Comparison of ENCODE assay signal across 15 cellular contexts in genomic region chr7:134866581-134866980, GRCh38.
DNase-seq lines count a peak whose midpoint lies in the region; ATAC-seq, FAIRE-seq and TF ChIP-seq lines count a peak whose summit lies in the region.
"Had no signal": no experiment of that assay in that cellular context is flagged by ENCODE, and none has a peak within 500 bp of the region (broad histone marks: within the 10 kb centered on the region; RNA-seq: fewer than 3 reads in every experiment).

No MANE protein-coding gene starts in this region.

- H3K4me2 ChIP-seq in HepG2 (ENCODE audit: low read depth, low read length): no peak overlapping the region

- FAIRE-seq in HepG2 (lab: Jason Lieb, UNC) (no peak), pancreas (lab: Jason Lieb, UNC) (no peak)
- FAIRE-seq: colon, GM18507, urothelium cell line had no signal

- TF ChIP-seq CTCF in right lobe of liver (IDR thresholded peaks at IDR 0.05): no peak
- TF ChIP-seq CTCF in HepG2 (CRISPR knock-in tag; IDR thresholded peaks at IDR 0.05): no peak
- no peak for TF ChIP-seq CTCF in foreskin fibroblast (IDR thresholded peaks at IDR 0.05; ENCODE audit: low read depth, low read length)
- TF ChIP-seq CTCF in osteocyte (IDR thresholded peaks at IDR 0.05): no peak
- TF ChIP-seq CTCF in pancreas (IDR thresholded peaks at IDR 0.05): no peak

- POLR2A ChIA-PET in HepG2 (lab: Yijun Ruan, JAX): no interaction called here

- no peak overlapping the region for H3K9ac ChIP-seq in HepG2 (ENCODE audit: insufficient read depth, low read depth, low read length)

- H3K36me3 ChIP-seq in right lobe of liver (no peaks in the 10 kb centered on the region), HepG2 (replicated peaks in 1 of 2; ENCODE audit: control insufficient read depth in 1 of 2, insufficient read depth in 2 of 2, low read length in 2 of 2) (no peaks in the 10 kb centered on the region), pancreas (no peaks in the 10 kb centered on the region)

- no peak overlapping the region for H3K27ac ChIP-seq in right lobe of liver
- no peak overlapping the region for H3K27ac ChIP-seq in HepG2 (ENCODE audit: extremely low read length, insufficient read depth, low read length)
- H3K27ac ChIP-seq in pancreas: no peak overlapping the region

- 65% methylated on average over 7 of the region's 7 CpGs for WGBS in right lobe of liver (ENCODE audit: insufficient coverage, low coverage, low lambda C conversion rate, missing lambda C conversion rate)
- 60% methylated on average over 7 of the region's 7 CpGs for WGBS in HepG2 (ENCODE audit: low lambda C conversion rate)
- WGBS in pancreas, 2 donors: 65 to 66% methylated on average over 7 of the region's 7 CpGs

- intact Hi-C loops in right lobe of liver (cut with DNase I) (no loop called here), HepG2 (cut with micrococcal nuclease; ENCODE audit: unreplicated experiment) (no loop called here), pancreas (cut with DNase I) (no loop called here)

- H3K36me3 Mint-ChIP-seq in osteocyte (ENCODE audit: unreplicated experiment): peaks cover 40% of the 10 kb centered on the region
- H3K36me3 Mint-ChIP-seq: naive B cell had no signal

- CTCF ChIA-PET in HepG2 (lab: Yijun Ruan, JAX; ENCODE audit: low intra/inter-chr PET ratio, low total read pairs): no interaction called here

- H3K9me3 ChIP-seq in right lobe of liver: no peaks in the 10 kb centered on the region
- no peaks in the 10 kb centered on the region for H3K9me3 ChIP-seq in HepG2 (ENCODE audit: low read length)
- H3K9me3 ChIP-seq in pancreas: no peaks in the 10 kb centered on the region

- in situ Hi-C loops in HepG2 (cut with HindIII; ENCODE audit: extremely low pct_ligation_motif_present, low pct_unique_long_range_greater_than_20kb): no loop called here

- H3K79me2 ChIP-seq in HepG2 (ENCODE audit: insufficient read depth, low read length): no peaks in the 10 kb centered on the region

- H3K27ac Mint-ChIP-seq in osteocyte (ENCODE audit: unreplicated experiment): peak overlapping the region; percentile 89

- H3K4me1 Mint-ChIP-seq in osteocyte (ENCODE audit: unreplicated experiment): peaks cover 76% of the 10 kb centered on the region
- H3K4me1 Mint-ChIP-seq: naive B cell had no signal

- H3K9me3 Mint-ChIP-seq in osteocyte (ENCODE audit: unreplicated experiment): no peaks in the 10 kb centered on the region
- H3K9me3 Mint-ChIP-seq: activated T-cell treated with anti-CD3 and anti-CD28 coated beads, Interleukin-2, amount 50 U/mL, for 4 hours; naive B cell had no signal

- peak overlapping the region; percentile 61 for H3K4me3 Mint-ChIP-seq in osteocyte (ENCODE audit: unreplicated experiment)
- H3K4me3 Mint-ChIP-seq: activated T-cell treated with anti-CD3 and anti-CD28 coated beads, Interleukin-2, amount 50 U/mL, for 4 hours; naive B cell had no signal

- no peak for DNase-seq in right lobe of liver
- DNase-seq in HepG2 (ENCODE audit: low spot score): no peak
- DNase-seq in foreskin fibroblast: peak; percentile 34 to 64
- no peak for DNase-seq in osteocyte (ENCODE audit: extremely low spot score, unreplicated experiment)
- DNase-seq in activated naive CD4-positive, alpha-beta T cell (lab: John Stamatoyannopoulos, UW): no peak
- no peak for DNase-seq in pancreas
- no peak for DNase-seq in NK-92 (lab: John Stamatoyannopoulos, UW; ENCODE audit: unreplicated experiment)
- DNase-seq: activated T-cell treated with anti-CD3 and anti-CD28 coated beads, Interleukin-2, amount 50 U/mL, for 4 hours; naive B cell; NCI-H1417 treated with DMSO at 0.1 percent for 48 hours; T1000 had no signal

- BruUV-seq in HepG2 (replicated peaks; lab: Mats Ljungman, UMichigan): no TSS peak

- TF ChIP-seq EP300 in HepG2 (IDR thresholded peaks at IDR 0.05; ENCODE audit: low read depth in 2 of 2, low read length in 2 of 2) (no peak), HepG2 (CRISPR knock-in tag; IDR thresholded peaks at IDR 0.05; ENCODE audit: borderline replicate concordance) (no peak)

- H3K27me3 ChIP-seq in right lobe of liver (no peaks in the 10 kb centered on the region), HepG2 (ENCODE audit: control insufficient read depth in 1 of 2, insufficient read depth in 2 of 2, low read length in 2 of 2) (no peaks in the 10 kb centered on the region), pancreas (no peaks in the 10 kb centered on the region)

- peak in 3 of 4 donors; percentile 35 to 37 (median 36) for ATAC-seq in right lobe of liver
- ATAC-seq in HepG2: no peak
- ATAC-seq in HG03342 (IDR thresholded peaks at IDR 0.05; ENCODE audit: unreplicated experiment): no peak
- ATAC-seq in pancreas: no peak
- ATAC-seq: activated T-cell treated with anti-CD3 and anti-CD28 coated beads, Interleukin-2, amount 50 U/mL, for 4 hours had no signal

- TF ChIP-seq RAD21 in HepG2 (CRISPR knock-in tag; IDR thresholded peaks at IDR 0.05): no peak

- H4K20me1 ChIP-seq in HepG2 (ENCODE audit: insufficient read depth, low read length): no peaks in the 10 kb centered on the region

- no peak overlapping the region for H2AFZ ChIP-seq in HepG2 (ENCODE audit: low read length)

- H3K27me3 Mint-ChIP-seq in osteocyte (ENCODE audit: unreplicated experiment): no peaks in the 10 kb centered on the region

- no peaks in the 10 kb centered on the region for H3K4me1 ChIP-seq in right lobe of liver
- no peaks in the 10 kb centered on the region for H3K4me1 ChIP-seq in HepG2 (ENCODE audit: insufficient read depth, low read length)
- H3K4me1 ChIP-seq in pancreas: peaks cover 0 to 10% (median 6%) of the 10 kb centered on the region in 3 donors

- no peak overlapping the region for H3K4me3 ChIP-seq in right lobe of liver
- no peak overlapping the region for H3K4me3 ChIP-seq in HepG2 (replicated peaks in 1 of 3; ENCODE audit: insufficient read depth in 1 of 3, low read depth in 2 of 3, low read length in 3 of 3)
- H3K4me3 ChIP-seq in foreskin fibroblast (ENCODE audit: low read depth in 1 of 2, low read length in 2 of 2): no peak overlapping the region
- no peak overlapping the region for H3K4me3 ChIP-seq in pancreas

- TF ChIP-seq POLR2A in right lobe of liver (IDR thresholded peaks at IDR 0.05) (no peak), HepG2 (IDR thresholded peaks at IDR 0.05; ENCODE audit: insufficient read depth in 1 of 2, low read depth in 2 of 2, low read length in 2 of 2) (no peak)

TF ChIP-seq in HepG2, 621 proteins besides CTCF, POLR2A, EP300 and RAD21:
- TF ChIP-seq ZNF709 (CRISPR knock-in tag; IDR thresholded peaks at IDR 0.05): no peak
- TF ChIP-seq BCL6 (CRISPR knock-in tag; IDR thresholded peaks at IDR 0.05): no peak
- TF ChIP-seq ZNF337 (CRISPR knock-in tag; IDR thresholded peaks at IDR 0.05; ENCODE audit: borderline replicate concordance, low read depth): no peak
- TF ChIP-seq ZBTB8A (CRISPR knock-in tag; IDR thresholded peaks at IDR 0.05; ENCODE audit: borderline replicate concordance, low read depth): no peak
- TF ChIP-seq CENPX (CRISPR knock-in tag; IDR thresholded peaks at IDR 0.05): no peak
- no peak for TF ChIP-seq TARDBP (CRISPR knock-in tag; IDR thresholded peaks at IDR 0.05)
- TF ChIP-seq ZNF510 (CRISPR knock-in tag; IDR thresholded peaks at IDR 0.05; ENCODE audit: low read depth): no peak
- TF ChIP-seq ZNF350 (CRISPR knock-in tag; IDR thresholded peaks at IDR 0.05; ENCODE audit: borderline replicate concordance, low read depth): no peak
- no peak for TF ChIP-seq PHF5A (CRISPR knock-in tag; IDR thresholded peaks at IDR 0.05; ENCODE audit: low read depth, unreplicated experiment)
- TF ChIP-seq TRIM24 (CRISPR knock-in tag; IDR thresholded peaks at IDR 0.05): no peak
- no peak for TF ChIP-seq AGO1 (IDR thresholded peaks at IDR 0.05; ENCODE audit: low read depth, low read length, poor library complexity, severe bottlenecking)
- TF ChIP-seq DRAP1 (CRISPR knock-in tag; IDR thresholded peaks at IDR 0.05): no peak
- no peak for TF ChIP-seq ATF7-NPFF (CRISPR knock-in tag; IDR thresholded peaks at IDR 0.05; ENCODE audit: low read depth)
TF ChIP-seq in HepG2: peak in this region for 0.

Comparison
In these comparisons a context has a peak if more than half of its experiments do, and no peak if none do; other contexts are left out.
1. ATAC-seq: peak in right lobe of liver (3 of 4); none in HepG2 (single experiment), HG03342 (single experiment) and pancreas (0 of 4).
2. DNase-seq: peak in foreskin fibroblast (2 of 2); none in right lobe of liver (0 of 3), HepG2 (single experiment), osteocyte (single experiment), activated naive CD4-positive, alpha-beta T cell (0 of 4), pancreas (0 of 6) and NK-92 (single experiment).